ENCODE assay signal across 8 cellular contexts in the genomic region with DNA sequence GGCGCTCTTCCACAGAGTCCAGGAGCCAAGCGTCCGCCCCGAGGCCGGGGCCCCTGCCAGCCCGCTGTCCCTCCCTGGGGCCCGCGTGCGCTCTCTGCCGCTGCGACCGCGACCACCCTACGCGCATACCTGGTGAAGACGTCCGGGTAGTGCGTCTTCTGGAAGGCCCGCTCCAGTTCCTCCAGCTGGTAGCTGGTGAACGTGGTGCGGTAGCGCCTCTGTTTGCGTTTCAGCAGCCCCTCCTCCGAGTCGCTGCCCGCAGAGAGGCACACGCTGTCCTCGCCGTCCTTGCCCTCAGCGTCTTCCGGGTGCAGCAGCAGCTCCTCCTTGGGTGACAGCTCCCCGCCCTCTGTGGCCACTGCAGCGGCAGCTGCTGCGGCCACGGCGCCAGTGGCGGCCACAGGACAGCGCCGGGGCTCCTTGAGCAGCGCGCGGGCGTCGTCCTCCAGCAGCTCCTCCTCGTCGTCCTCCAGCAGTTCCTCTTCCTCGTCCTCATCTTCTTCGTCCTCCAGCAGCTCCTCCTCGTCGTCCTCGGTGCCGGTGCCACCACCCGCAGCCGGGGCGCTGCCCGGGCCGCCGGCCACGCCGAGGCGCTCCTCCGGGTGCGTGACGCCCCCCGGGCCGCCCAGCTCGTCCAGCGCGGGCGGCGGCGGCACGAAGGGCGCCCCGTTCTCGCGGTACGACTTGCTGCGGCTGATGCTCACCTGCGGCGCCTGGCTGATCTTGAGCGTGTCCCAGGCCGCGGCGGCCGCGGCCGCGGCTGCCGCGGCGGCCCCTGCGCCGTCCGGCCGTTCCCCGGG. TPM values are rescaled to one million over a fixed set of nuclear protein-coding genes. Genes with fewer than 3 reads are reported as not detected.
DNase-seq lines count a peak whose midpoint lies in the region; ATAC-seq lines count a peak whose summit lies in the region.

No MANE protein-coding gene starts in this region.

- intact Hi-C loops in left colon (cut with DNase I, micrococcal nuclease): no loop called here

- DNase-seq in stimulated activated CD4-positive, alpha-beta T cell treated with anti-CD3 and anti-CD28 coated beads, Interleukin-15, amount 100 ng/mL, for 24 hours: peak; percentile 23
- DNase-seq in stimulated activated CD4-positive, alpha-beta T cell treated with anti-CD3 and anti-CD28 coated beads, Interleukin-12 subunit alpha, Interleukin-12 subunit beta, amount 100 ng/mL, for 4 hours: no peak
- peak; percentile 35 for DNase-seq in SW480 (ENCODE audit: low spot score)
- no peak for DNase-seq in left colon
- no peak for DNase-seq in stimulated activated naive CD4-positive, alpha-beta T cell treated with Interleukin-2 at 50 U/mL for 16 hours (lab: John Stamatoyannopoulos, UW)
- no peak for DNase-seq in activated CD8-positive, alpha-beta memory T cell treated with anti-CD3 and anti-CD28 coated beads, Interleukin-2, amount 50 U/mL, for 4 hours
- no peak for DNase-seq in NCI-H1092 treated with DMSO at 0.1 percent for 48 hours (lab: John Stamatoyannopoulos, UW)

- ATAC-seq in left colon (peak; percentile 70), HG03159 (IDR thresholded peaks at IDR 0.05; ENCODE audit: unreplicated experiment) (no peak)

RNA-seq across cellular contexts. Expression of a gene that starts 2.8 kb away (rescaled TPM):
- total RNA-seq in left colon: 1 to 10 TPM in 1 of 2 donors, under 1 TPM in 1; 0.34 to 1.1 TPM

Comparison
In these comparisons a context has a peak if more than half of its experiments do, and no peak if none do; other contexts are left out.
1. DNase-seq: peak in stimulated activated CD4-positive, alpha-beta T cell treated with anti-CD3 and anti-CD28 coated beads, Interleukin-15, amount 100 ng/mL, for 24 hours (single experiment) and SW480 (single experiment); none in stimulated activated CD4-positive, alpha-beta T cell treated with anti-CD3 and anti-CD28 coated beads, Interleukin-12 subunit alpha, Interleukin-12 subunit beta, amount 100 ng/mL, for 4 hours (single experiment), left colon (0 of 2), stimulated activated naive CD4-positive, alpha-beta T cell treated with Interleukin-2 at 50 U/mL for 16 hours (single experiment), activated CD8-positive, alpha-beta memory T cell treated with anti-CD3 and anti-CD28 coated beads, Interleukin-2, amount 50 U/mL, for 4 hours (single experiment) and NCI-H1092 treated with DMSO at 0.1 percent for 48 hours (single experiment).